Comparison of ENCODE assay signal across 2 cellular contexts in the genomic region with DNA sequence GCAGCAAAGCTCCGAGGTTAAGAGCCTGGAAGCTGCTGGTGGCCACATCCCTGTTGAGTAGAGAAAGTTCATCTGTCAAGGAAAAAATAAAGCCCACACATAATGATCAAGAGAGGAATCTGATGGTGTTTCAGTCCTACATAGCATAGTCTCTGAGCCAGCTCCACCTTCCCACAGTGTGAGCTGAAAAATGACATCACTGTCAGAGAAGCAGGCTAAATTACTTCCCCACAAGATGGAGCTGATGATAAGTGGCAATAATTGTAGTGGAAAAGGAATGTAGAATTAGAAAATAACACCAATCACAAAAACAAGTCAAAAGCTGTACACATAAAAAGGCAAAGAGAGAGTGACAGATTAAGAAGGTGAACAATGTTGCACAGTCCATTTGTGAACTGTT.
TF ChIP-seq lines count a peak whose summit lies in the region.

No MANE protein-coding gene starts in this region.

TF ChIP-seq in SK-N-SH treated with all-trans-retinoic acid at 6 μM for 48 hours, 23 proteins besides CTCF, POLR2A, EP300 and RAD21:
- TF ChIP-seq ARNTL (CRISPR knock-in tag; IDR thresholded peaks at IDR 0.05; ENCODE audit: borderline replicate concordance, low read depth), result no peak
- TF ChIP-seq, protein P1, sequence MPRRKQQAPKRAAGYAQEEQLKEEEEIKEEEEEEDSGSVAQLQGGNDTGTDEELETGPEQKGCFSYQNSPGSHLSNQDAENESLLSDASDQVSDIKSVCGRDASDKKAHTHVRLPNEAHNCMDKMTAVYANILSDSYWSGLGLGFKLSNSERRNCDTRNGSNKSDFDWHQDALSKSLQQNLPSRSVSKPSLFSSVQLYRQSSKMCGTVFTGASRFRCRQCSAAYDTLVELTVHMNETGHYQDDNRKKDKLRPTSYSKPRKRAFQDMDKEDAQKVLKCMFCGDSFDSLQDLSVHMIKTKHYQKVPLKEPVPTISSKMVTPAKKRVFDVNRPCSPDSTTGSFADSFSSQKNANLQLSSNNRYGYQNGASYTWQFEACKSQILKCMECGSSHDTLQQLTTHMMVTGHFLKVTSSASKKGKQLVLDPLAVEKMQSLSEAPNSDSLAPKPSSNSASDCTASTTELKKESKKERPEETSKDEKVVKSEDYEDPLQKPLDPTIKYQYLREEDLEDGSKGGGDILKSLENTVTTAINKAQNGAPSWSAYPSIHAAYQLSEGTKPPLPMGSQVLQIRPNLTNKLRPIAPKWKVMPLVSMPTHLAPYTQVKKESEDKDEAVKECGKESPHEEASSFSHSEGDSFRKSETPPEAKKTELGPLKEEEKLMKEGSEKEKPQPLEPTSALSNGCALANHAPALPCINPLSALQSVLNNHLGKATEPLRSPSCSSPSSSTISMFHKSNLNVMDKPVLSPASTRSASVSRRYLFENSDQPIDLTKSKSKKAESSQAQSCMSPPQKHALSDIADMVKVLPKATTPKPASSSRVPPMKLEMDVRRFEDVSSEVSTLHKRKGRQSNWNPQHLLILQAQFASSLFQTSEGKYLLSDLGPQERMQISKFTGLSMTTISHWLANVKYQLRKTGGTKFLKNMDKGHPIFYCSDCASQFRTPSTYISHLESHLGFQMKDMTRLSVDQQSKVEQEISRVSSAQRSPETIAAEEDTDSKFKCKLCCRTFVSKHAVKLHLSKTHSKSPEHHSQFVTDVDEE (CRISPR knock-in tag; IDR thresholded peaks at IDR 0.05), result no peak

TF ChIP-seq in SK-N-SH, 30 proteins besides CTCF, POLR2A, EP300 and RAD21:
- TF ChIP-seq GATA2 (CRISPR knock-in tag; IDR thresholded peaks at IDR 0.05), result no peak
- TF ChIP-seq FOXM1 (IDR thresholded peaks at IDR 0.05; ENCODE audit: low read depth), result no peak
- TF ChIP-seq RXRA (IDR thresholded peaks at IDR 0.05; ENCODE audit: borderline replicate concordance, low read depth), result no peak
- no peak for TF ChIP-seq SIN3A (IDR thresholded peaks at IDR 0.05; ENCODE audit: borderline replicate concordance, low read depth, low read length)
- TF ChIP-seq, protein P2, sequence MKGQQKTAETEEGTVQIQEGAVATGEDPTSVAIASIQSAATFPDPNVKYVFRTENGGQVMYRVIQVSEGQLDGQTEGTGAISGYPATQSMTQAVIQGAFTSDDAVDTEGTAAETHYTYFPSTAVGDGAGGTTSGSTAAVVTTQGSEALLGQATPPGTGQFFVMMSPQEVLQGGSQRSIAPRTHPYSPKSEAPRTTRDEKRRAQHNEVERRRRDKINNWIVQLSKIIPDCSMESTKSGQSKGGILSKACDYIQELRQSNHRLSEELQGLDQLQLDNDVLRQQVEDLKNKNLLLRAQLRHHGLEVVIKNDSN (IDR thresholded peaks at IDR 0.05; ENCODE audit: borderline replicate concordance, low read depth), result no peak
- TF ChIP-seq FOXJ3 (CRISPR knock-in tag; IDR thresholded peaks at IDR 0.05), result no peak
- TF ChIP-seq POLR2AphosphoS5 (IDR thresholded peaks at IDR 0.05; ENCODE audit: low read depth, low read length), result no peak
- TF ChIP-seq RCOR1 (IDR thresholded peaks at IDR 0.05; ENCODE audit: low read length), result no peak
- TF ChIP-seq NFIC (IDR thresholded peaks at IDR 0.05; ENCODE audit: borderline replicate concordance), result no peak
- no peak for TF ChIP-seq MEF2A (IDR thresholded peaks at IDR 0.05; ENCODE audit: borderline replicate concordance, low read depth)
- TF ChIP-seq CHD2 (IDR thresholded peaks at IDR 0.05; ENCODE audit: low read length, partially characterized antibody), result no peak
- TF ChIP-seq, protein P3, sequence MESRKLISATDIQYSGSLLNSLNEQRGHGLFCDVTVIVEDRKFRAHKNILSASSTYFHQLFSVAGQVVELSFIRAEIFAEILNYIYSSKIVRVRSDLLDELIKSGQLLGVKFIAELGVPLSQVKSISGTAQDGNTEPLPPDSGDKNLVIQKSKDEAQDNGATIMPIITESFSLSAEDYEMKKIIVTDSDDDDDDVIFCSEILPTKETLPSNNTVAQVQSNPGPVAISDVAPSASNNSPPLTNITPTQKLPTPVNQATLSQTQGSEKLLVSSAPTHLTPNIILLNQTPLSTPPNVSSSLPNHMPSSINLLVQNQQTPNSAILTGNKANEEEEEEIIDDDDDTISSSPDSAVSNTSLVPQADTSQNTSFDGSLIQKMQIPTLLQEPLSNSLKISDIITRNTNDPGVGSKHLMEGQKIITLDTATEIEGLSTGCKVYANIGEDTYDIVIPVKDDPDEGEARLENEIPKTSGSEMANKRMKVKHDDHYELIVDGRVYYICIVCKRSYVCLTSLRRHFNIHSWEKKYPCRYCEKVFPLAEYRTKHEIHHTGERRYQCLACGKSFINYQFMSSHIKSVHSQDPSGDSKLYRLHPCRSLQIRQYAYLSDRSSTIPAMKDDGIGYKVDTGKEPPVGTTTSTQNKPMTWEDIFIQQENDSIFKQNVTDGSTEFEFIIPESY (IDR thresholded peaks at IDR 0.05; ENCODE audit: borderline replicate concordance, low read depth), result no peak
- TF ChIP-seq SMC3 (IDR thresholded peaks at IDR 0.05; ENCODE audit: low read depth, low read length), result no peak
- TF ChIP-seq, protein P4, sequence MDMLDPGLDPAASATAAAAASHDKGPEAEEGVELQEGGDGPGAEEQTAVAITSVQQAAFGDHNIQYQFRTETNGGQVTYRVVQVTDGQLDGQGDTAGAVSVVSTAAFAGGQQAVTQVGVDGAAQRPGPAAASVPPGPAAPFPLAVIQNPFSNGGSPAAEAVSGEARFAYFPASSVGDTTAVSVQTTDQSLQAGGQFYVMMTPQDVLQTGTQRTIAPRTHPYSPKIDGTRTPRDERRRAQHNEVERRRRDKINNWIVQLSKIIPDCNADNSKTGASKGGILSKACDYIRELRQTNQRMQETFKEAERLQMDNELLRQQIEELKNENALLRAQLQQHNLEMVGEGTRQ (IDR thresholded peaks at IDR 0.05; ENCODE audit: borderline replicate concordance, low read depth, low read length), result no peak
- TF ChIP-seq, protein P5, sequence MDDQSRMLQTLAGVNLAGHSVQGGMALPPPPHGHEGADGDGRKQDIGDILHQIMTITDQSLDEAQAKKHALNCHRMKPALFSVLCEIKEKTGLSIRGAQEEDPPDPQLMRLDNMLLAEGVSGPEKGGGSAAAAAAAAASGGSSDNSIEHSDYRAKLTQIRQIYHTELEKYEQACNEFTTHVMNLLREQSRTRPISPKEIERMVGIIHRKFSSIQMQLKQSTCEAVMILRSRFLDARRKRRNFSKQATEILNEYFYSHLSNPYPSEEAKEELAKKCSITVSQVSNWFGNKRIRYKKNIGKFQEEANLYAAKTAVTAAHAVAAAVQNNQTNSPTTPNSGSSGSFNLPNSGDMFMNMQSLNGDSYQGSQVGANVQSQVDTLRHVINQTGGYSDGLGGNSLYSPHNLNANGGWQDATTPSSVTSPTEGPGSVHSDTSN (IDR thresholded peaks at IDR 0.05), result no peak
- TF ChIP-seq ELF1 (IDR thresholded peaks at IDR 0.05), result no peak
